9 cellular contexts compared by ENCODE assay signal in the genomic region with DNA sequence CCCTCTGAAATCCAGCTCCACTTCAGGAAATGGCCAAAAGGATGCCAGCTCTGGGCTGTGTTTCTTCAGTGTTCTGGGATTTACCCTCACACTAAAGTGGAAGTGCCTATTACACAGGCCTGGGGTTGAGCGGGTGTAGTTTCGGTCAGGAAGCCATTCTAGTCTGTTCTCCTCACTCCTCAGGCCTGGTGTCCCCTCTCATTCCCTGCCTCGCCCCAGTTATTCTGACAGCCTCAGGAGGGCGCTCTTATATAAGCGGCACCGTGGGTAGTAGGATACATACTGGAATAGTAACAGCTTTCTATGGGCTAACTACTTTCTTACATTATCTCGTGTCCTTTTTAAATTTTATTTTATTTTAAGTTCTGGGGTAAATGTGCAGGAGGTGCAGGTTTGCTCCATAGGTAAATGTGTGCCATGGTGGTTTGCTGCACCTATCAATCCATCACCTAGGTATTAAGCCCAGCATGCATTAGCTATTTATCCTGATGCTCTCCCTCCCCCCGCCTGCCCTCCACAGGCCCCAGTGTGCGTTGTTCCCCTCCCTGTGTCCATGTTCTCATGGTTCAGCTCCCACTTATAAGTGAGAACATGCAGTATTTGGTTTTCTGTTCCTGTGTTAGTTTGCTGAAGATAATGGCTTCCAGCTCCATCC. TPM values are rescaled to one million over a fixed set of nuclear protein-coding genes. Genes with fewer than 3 reads are reported as not detected.
DNase-seq lines count a peak whose midpoint lies in the region; ATAC-seq and TF ChIP-seq lines count a peak whose summit lies in the region.
"Had no signal": no experiment of that assay in that cellular context is flagged by ENCODE, and none has a peak within 500 bp of the region (broad histone marks: within the 10 kb centered on the region; RNA-seq: fewer than 3 reads in every experiment).

No MANE protein-coding gene starts in this region.

- peaks cover 4% of the 10 kb centered on the region for H3K27me3 Mint-ChIP-seq in activated CD4-positive, alpha-beta T cell treated with anti-CD3 and anti-CD28 coated beads for 36 hours
- peaks cover 5% of the 10 kb centered on the region for H3K27me3 Mint-ChIP-seq in activated CD4-positive, alpha-beta T cell treated with anti-CD3 and anti-CD28 coated beads, Interleukin-2, amount 10 ng/mL, durations not matched to agents 24 days and 14 days
- peaks cover 3 to 15% (median 10%) of the 10 kb centered on the region in 5 donors for H3K27me3 Mint-ChIP-seq in naive thymus-derived CD8-positive, alpha-beta T cell

- no peak overlapping the region for H3K4me3 ChIP-seq in epithelial cell of proximal tubule (ENCODE audit: low read depth, low read length)
- H3K4me3 ChIP-seq in smooth muscle cell = no peak overlapping the region

- no peak overlapping the region for H3K9ac ChIP-seq in smooth muscle cell (ENCODE audit: low read depth)

- H2AFZ ChIP-seq in smooth muscle cell (ENCODE audit: low read depth) = no peak overlapping the region

- H3K79me2 ChIP-seq in smooth muscle cell (ENCODE audit: low read depth) = no peaks in the 10 kb centered on the region

- no peaks in the 10 kb centered on the region for H3K36me3 ChIP-seq in smooth muscle cell (ENCODE audit: low read depth)

- POLR2A ChIA-PET in activated CD4-positive, alpha-beta T cell treated with anti-CD3 and anti-CD28 coated beads for 36 hours (lab: Charles Lee) = interaction anchor here (0.6 kb wide), 1 partner anchor 28 kb away, joined by 4 read pairs; no protein-coding TSS in a partner anchor
- POLR2A ChIA-PET in naive thymus-derived CD8-positive, alpha-beta T cell (lab: Charles Lee) = interaction anchor here (0.6 kb wide), 1 partner anchor 27 kb away, joined by 3 read pairs; no protein-coding TSS in a partner anchor

- TF ChIP-seq CTCF in epithelial cell of proximal tubule (conservative IDR thresholded peaks at IDR 0.05; ENCODE audit: low read depth, low read length) = peak; percentile 50
- TF ChIP-seq CTCF in smooth muscle cell (IDR thresholded peaks at IDR 0.05; ENCODE audit: borderline replicate concordance, insufficient read depth, poor library complexity, severe bottlenecking) = peak; percentile 32

- H3K4me2 ChIP-seq in smooth muscle cell = no peak overlapping the region

- H4K20me1 ChIP-seq in smooth muscle cell (ENCODE audit: low read depth) = no peaks in the 10 kb centered on the region

- H3K9me3 Mint-ChIP-seq in activated CD4-positive, alpha-beta T cell treated with anti-CD3 and anti-CD28 coated beads for 36 hours (ENCODE audit: low read depth) = no peaks in the 10 kb centered on the region
- no peaks in the 10 kb centered on the region for H3K9me3 Mint-ChIP-seq in activated CD4-positive, alpha-beta T cell treated with anti-CD3 and anti-CD28 coated beads, Interleukin-2, amount 10 ng/mL, durations not matched to agents 24 days and 14 days
- no peaks in the 10 kb centered on the region for H3K9me3 Mint-ChIP-seq in naive thymus-derived CD8-positive, alpha-beta T cell

- H3K4me1 Mint-ChIP-seq in activated CD4-positive, alpha-beta T cell treated with anti-CD3 and anti-CD28 coated beads for 36 hours = no peaks in the 10 kb centered on the region
- H3K4me1 Mint-ChIP-seq in activated CD4-positive, alpha-beta T cell treated with anti-CD3 and anti-CD28 coated beads, Interleukin-2, amount 10 ng/mL, durations not matched to agents 24 days and 14 days = no peaks in the 10 kb centered on the region
- H3K4me1 Mint-ChIP-seq in naive thymus-derived CD8-positive, alpha-beta T cell = peaks cover 0 to 8% (median under 1%) of the 10 kb centered on the region in 4 donors

- no peaks in the 10 kb centered on the region for H3K27me3 ChIP-seq in smooth muscle cell (ENCODE audit: low read depth)

- no peak for ATAC-seq in activated CD4-positive, alpha-beta T cell treated with anti-CD3 and anti-CD28 coated beads for 36 hours
- ATAC-seq in naive thymus-derived CD8-positive, alpha-beta T cell = no peak

- H3K4me3 Mint-ChIP-seq in activated CD4-positive, alpha-beta T cell treated with anti-CD3 and anti-CD28 coated beads for 36 hours = no peak overlapping the region
- no peak overlapping the region for H3K4me3 Mint-ChIP-seq in activated CD4-positive, alpha-beta T cell treated with anti-CD3 and anti-CD28 coated beads, Interleukin-2, amount 10 ng/mL, durations not matched to agents 24 days and 14 days
- H3K4me3 Mint-ChIP-seq in naive thymus-derived CD8-positive, alpha-beta T cell = no peak overlapping the region

- peak; percentile 21 for DNase-seq in activated CD4-positive, alpha-beta T cell treated with anti-CD3 and anti-CD28 coated beads for 36 hours
- no peak for DNase-seq in activated CD4-positive, alpha-beta T cell treated with anti-CD3 and anti-CD28 coated beads, Interleukin-2, amount 10 ng/mL, durations not matched to agents 24 days and 14 days
- DNase-seq in NCI-H460 (ENCODE audit: extremely low read depth, low read depth) (peak; percentile 36), epithelial cell of proximal tubule (ENCODE audit: low read depth) (no peak), smooth muscle cell (lab: John Stamatoyannopoulos, UW; ENCODE audit: unreplicated experiment) (no peak), mesenteric fat pad (ENCODE audit: low spot score) (no peak), cerebellar nuclear complex (lab: John Stamatoyannopoulos, UW) (no peak)
- no peak for DNase-seq in naive thymus-derived CD8-positive, alpha-beta T cell

- peaks cover 15% of the 10 kb centered on the region for H3K4me1 ChIP-seq in smooth muscle cell (ENCODE audit: low read depth)

- CTCF ChIA-PET in activated CD4-positive, alpha-beta T cell treated with anti-CD3 and anti-CD28 coated beads for 36 hours (lab: Charles Lee) = interaction anchor here (0.9 to 3.0 kb wide), 8 partner anchors 12 to 699 kb away, joined by 3 to 9 read pairs (median 3); a partner anchor contains a TSS

- intact Hi-C loops in activated CD4-positive, alpha-beta T cell treated with anti-CD3 and anti-CD28 coated beads for 36 hours (cut with DNase I, micrococcal nuclease) = loop anchor here in 1 of 2 experiments (2.0 kb wide), 1 partner anchor 71 kb away; no protein-coding TSS in a partner anchor
- intact Hi-C loops in activated CD4-positive, alpha-beta T cell treated with anti-CD3 and anti-CD28 coated beads, Interleukin-2, amount 10 ng/mL, durations not matched to agents 24 days and 14 days (cut with micrococcal nuclease) = no loop called here

- H3K9me3 ChIP-seq in smooth muscle cell (replicated peaks; ENCODE audit: low read depth) = no peaks in the 10 kb centered on the region

- no peak overlapping the region for H3K27ac Mint-ChIP-seq in activated CD4-positive, alpha-beta T cell treated with anti-CD3 and anti-CD28 coated beads for 36 hours
- no peak overlapping the region for H3K27ac Mint-ChIP-seq in activated CD4-positive, alpha-beta T cell treated with anti-CD3 and anti-CD28 coated beads, Interleukin-2, amount 10 ng/mL, durations not matched to agents 24 days and 14 days
- no peak overlapping the region for H3K27ac Mint-ChIP-seq in naive thymus-derived CD8-positive, alpha-beta T cell

- no peaks in the 10 kb centered on the region for H3K36me3 Mint-ChIP-seq in activated CD4-positive, alpha-beta T cell treated with anti-CD3 and anti-CD28 coated beads for 36 hours (ENCODE audit: low read depth)
- no peaks in the 10 kb centered on the region for H3K36me3 Mint-ChIP-seq in activated CD4-positive, alpha-beta T cell treated with anti-CD3 and anti-CD28 coated beads, Interleukin-2, amount 10 ng/mL, durations not matched to agents 24 days and 14 days (ENCODE audit: low read depth)
- H3K36me3 Mint-ChIP-seq in naive thymus-derived CD8-positive, alpha-beta T cell = no peaks in the 10 kb centered on the region

- 47% methylated on average over 9 of the region's 9 CpGs for WGBS in smooth muscle cell (ENCODE audit: low lambda C conversion rate)

- H3F3A ChIP-seq in smooth muscle cell (ENCODE audit: low read depth) = peaks cover 9% of the 10 kb centered on the region

- no peak overlapping the region for H3K27ac ChIP-seq in smooth muscle cell (ENCODE audit: low read depth)

RNA-seq across cellular contexts. Expression of a gene that starts 12.2 kb away (rescaled TPM):
- not detected for total RNA-seq in activated CD4-positive, alpha-beta T cell treated with anti-CD3 and anti-CD28 coated beads for 36 hours
- total RNA-seq in activated CD4-positive, alpha-beta T cell treated with anti-CD3 and anti-CD28 coated beads, Interleukin-2, amount 10 ng/mL, durations not matched to agents 24 days and 14 days = not detected in 2 replicates
- 0.23 and 0.32 TPM in 2 replicates for total RNA-seq in NCI-H460 (2014; rRNA removed; shearing (Covaris generic))
- not detected in 2 replicates for polyA plus RNA-seq in NCI-H460 (2014; cell fraction: nucleus; rRNA removed)
- not detected in 2 replicates for total RNA-seq in epithelial cell of proximal tubule
- 1.2 and 6.7 TPM in 2 replicates for total RNA-seq in smooth muscle cell
- polyA plus RNA-seq in smooth muscle cell = 2.0 TPM in 1 of 2 replicates, not detected in the other
- not detected for total RNA-seq in mesenteric fat pad
- total RNA-seq in naive thymus-derived CD8-positive, alpha-beta T cell = not detected
- not detected for polyA plus RNA-seq in naive thymus-derived CD8-positive, alpha-beta T cell
- total RNA-seq: activated CD8-positive, alpha-beta memory T cell treated with anti-CD3 and anti-CD28 coated beads for 36 hours had no signal

RNA-seq across cellular contexts. Expression of a gene that starts 43.1 kb away (rescaled TPM):
- 10 to 100 TPM; 18.9 to 29.4 TPM for total RNA-seq in activated CD4-positive, alpha-beta T cell treated with anti-CD3 and anti-CD28 coated beads for 36 hours
- 22.5 and 22.8 TPM in 2 replicates for total RNA-seq in activated CD4-positive, alpha-beta T cell treated with anti-CD3 and anti-CD28 coated beads, Interleukin-2, amount 10 ng/mL, durations not matched to agents 24 days and 14 days
- total RNA-seq in NCI-H460 (2014; rRNA removed; shearing (Covaris generic)) = 14.1 and 19.9 TPM in 2 replicates
- 36.0 and 45.3 TPM in 2 replicates for polyA plus RNA-seq in NCI-H460 (2014; cell fraction: nucleus; rRNA removed)
- total RNA-seq in epithelial cell of proximal tubule (3.7 and 4.4 TPM in 2 replicates), smooth muscle cell (12.3 and 12.5 TPM in 2 replicates), mesenteric fat pad (18.4 TPM)
- polyA plus RNA-seq in smooth muscle cell = 11.2 and 14.4 TPM in 2 replicates
- 10 to 100 TPM; 25.5 to 28.9 TPM for total RNA-seq in naive thymus-derived CD8-positive, alpha-beta T cell
- 1 to 10 TPM; 5.8 to 6.8 (median 5.9) TPM for polyA plus RNA-seq in naive thymus-derived CD8-positive, alpha-beta T cell

Comparison
In these comparisons a context has a peak if more than half of its experiments do, and no peak if none do; other contexts are left out.
1. DNase-seq: peak in activated CD4-positive, alpha-beta T cell treated with anti-CD3 and anti-CD28 coated beads for 36 hours (single experiment) and NCI-H460 (single experiment); none in activated CD4-positive, alpha-beta T cell treated with anti-CD3 and anti-CD28 coated beads, Interleukin-2, amount 10 ng/mL, durations not matched to agents 24 days and 14 days (single experiment), epithelial cell of proximal tubule (single experiment), smooth muscle cell (single experiment), mesenteric fat pad (single experiment), cerebellar nuclear complex (0 of 2) and naive thymus-derived CD8-positive, alpha-beta T cell (0 of 10).